12 cellular contexts compared by ENCODE assay signal in genomic region chr9:113536166-113536482, GRCh38.
A peak's percentile ranks its signal among the peaks of the same experiment; 100 is the strongest.
DNase-seq lines count a peak whose midpoint lies in the region; TF ChIP-seq lines count a peak whose summit lies in the region.
"Had no signal": no experiment of that assay in that cellular context is flagged by ENCODE, and none has a peak within 500 bp of the region (broad histone marks: within the 10 kb centered on the region; RNA-seq: fewer than 3 reads in every experiment).

No MANE protein-coding gene starts in this region.

- H3K9me3 ChIP-seq in adrenal gland (replicated peaks in 1 of 3): no peaks in the 10 kb centered on the region
- no peaks in the 10 kb centered on the region for H3K9me3 ChIP-seq in tibial artery
- H3K9me3 ChIP-seq: prostate gland had no signal

- DNase-seq in adrenal gland (peak in 1 of 7 donors; percentile 91), epidermal melanocyte (ENCODE audit: insufficient read length, low spot score) (peak; percentile 66), tibial artery (no peak), NCI-H2029 (lab: John Stamatoyannopoulos, UW) (no peak), AG08396 (ENCODE audit: low spot score) (no peak)
- DNase-seq in central memory CD4-positive, alpha-beta T cell: no peak
- DNase-seq: activated naive CD4-positive, alpha-beta T cell treated with anti-CD3 and anti-CD28 coated beads, Interleukin-2, amount 50 U/mL, for 16 hours; NCI-H1092; stimulated activated CD4-positive, alpha-beta T cell treated with anti-CD3 and anti-CD28 coated beads, Interleukin-4, amount 100 ng/mL, for 4 hours; stimulated activated naive CD4-positive, alpha-beta T cell treated with Interleukin-2 at 50 U/mL for 16 hours had no signal

- peaks cover 31% of the 10 kb centered on the region for H3K4me1 Mint-ChIP-seq in nephron

- no peaks in the 10 kb centered on the region for H3K36me3 Mint-ChIP-seq in nephron (ENCODE audit: low read depth)

- TF ChIP-seq POLR2A in adrenal gland (IDR thresholded peaks at IDR 0.05): peak in 1 of 2 donors; percentile 4

- intact Hi-C loops in adrenal gland (cut with DNase I): no loop called here
- intact Hi-C loops in tibial artery (cut with DNase I; ENCODE audit: low total_unique reads): no loop called here

- TF ChIP-seq CTCF in adrenal gland (IDR thresholded peaks at IDR 0.05) (no peak), nephron (IDR thresholded peaks at IDR 0.05; ENCODE audit: unreplicated experiment in 3 of 3) (no peak), tibial artery (IDR thresholded peaks at IDR 0.05) (no peak)

- H3K4me3 ChIP-seq in adrenal gland (no peak overlapping the region), tibial artery (no peak overlapping the region)
- H3K4me3 ChIP-seq: prostate gland had no signal

- no peaks in the 10 kb centered on the region for H3K9me3 Mint-ChIP-seq in nephron

- H3K27ac ChIP-seq in adrenal gland (peak overlapping the region in 4 of 5 donors; percentile 9 to 84 (median 63)), tibial artery (peak overlapping the region; percentile 73 to 77)

- H3K27ac Mint-ChIP-seq in nephron: peak overlapping the region in 2 of 3 experiments; percentile 33 to 55

- H3K36me3 ChIP-seq in adrenal gland (replicated peaks in 1 of 2): peaks cover 0 to 7% of the 10 kb centered on the region in 2 donors
- peaks cover 0 to 6% (median 0%) of the 10 kb centered on the region in 3 donors for H3K36me3 ChIP-seq in tibial artery
- H3K36me3 ChIP-seq: prostate gland had no signal

- no peaks in the 10 kb centered on the region for H3K27me3 ChIP-seq in adrenal gland
- H3K27me3 ChIP-seq in tibial artery: no peaks in the 10 kb centered on the region

- H3K4me3 Mint-ChIP-seq in nephron: no peak overlapping the region

- 27 to 50% (median 39%) methylated on average over 2 to 6 of the region's 6 CpGs for WGBS in adrenal gland, 4 donors

- peaks cover 4% of the 10 kb centered on the region for H3K27me3 Mint-ChIP-seq in nephron (ENCODE audit: low read depth)

- peaks cover 6 to 23% of the 10 kb centered on the region in 2 donors for H3K4me1 ChIP-seq in adrenal gland (replicated peaks in 1 of 2)
- peaks cover 0 to 63% (median 43%) of the 10 kb centered on the region in 4 donors for H3K4me1 ChIP-seq in tibial artery
- H3K4me1 ChIP-seq: prostate gland had no signal
